12 cellular contexts compared by ENCODE assay signal in genomic region chr2:64329848-64330247, GRCh38.
DNase-seq lines count a peak whose midpoint lies in the region; ATAC-seq and TF ChIP-seq lines count a peak whose summit lies in the region.
"Had no signal": no experiment of that assay in that cellular context is flagged by ENCODE, and none has a peak within 500 bp of the region (broad histone marks: within the 10 kb centered on the region; RNA-seq: fewer than 3 reads in every experiment).

No MANE protein-coding gene starts in this region.

- TF ChIP-seq POLR2A in heart left ventricle (IDR thresholded peaks at IDR 0.05) (no peak), GM18505 (IDR thresholded peaks at IDR 0.05; ENCODE audit: borderline replicate concordance, extremely low read depth, insufficient read depth, insufficient read length) (no peak)

- H3K27ac ChIP-seq in angular gyrus (ENCODE audit: low read depth, low read length) (peak overlapping the region; percentile 54), heart left ventricle (peak overlapping the region; percentile 26 to 90 (median 77)), rectal smooth muscle tissue (ENCODE audit: low read depth, low read length) (peak overlapping the region; percentile 68)
- H3K27ac ChIP-seq: C4-2B had no signal

- H3K27me3 ChIP-seq in heart left ventricle (no peaks in the 10 kb centered on the region), rectal smooth muscle tissue (ENCODE audit: control insufficient read depth, insufficient read depth, low read length) (no peaks in the 10 kb centered on the region)

- 18 to 49% (median 31%) methylated on average over 2 of the region's 2 CpGs for WGBS in heart left ventricle, 4 donors

- H3K9me3 ChIP-seq in heart left ventricle = no peaks in the 10 kb centered on the region

- H3K4me1 ChIP-seq in heart left ventricle = peaks cover 3 to 52% (median 37%) of the 10 kb centered on the region in 12 donors
- peaks cover 13% of the 10 kb centered on the region for H3K4me1 ChIP-seq in rectal smooth muscle tissue (ENCODE audit: control insufficient read depth, insufficient read depth, low read length)

- no peak overlapping the region for H3K4me3 ChIP-seq in heart left ventricle
- H3K4me3 ChIP-seq in rectal smooth muscle tissue (ENCODE audit: low read length) = no peak overlapping the region

- peak in 2 of 12 donors; percentile 7 to 8 for TF ChIP-seq CTCF in heart left ventricle (IDR thresholded peaks at IDR 0.05)

- H3K36me3 ChIP-seq in heart left ventricle = no peaks in the 10 kb centered on the region
- H3K36me3 ChIP-seq in rectal smooth muscle tissue (ENCODE audit: control insufficient read depth, insufficient read depth, low read length) = no peaks in the 10 kb centered on the region

- intact Hi-C loops in heart left ventricle (cut with DNase I) = loop anchor here (1.0 to 10.0 kb wide), 21 partner anchors 58 to 547 kb away; partner anchors contain the start of genes PELI1 (in 2 of the 10), AFTPH (in 1 of the 10) and LGALSL (in 1 of the 10)

- DNase-seq in COLO829 (ENCODE audit: low spot score) = peak; percentile 14
- peak in 4 of 5 donors; percentile 47 to 55 (median 50) for DNase-seq in heart left ventricle
- no peak for DNase-seq in MV-4-11 (lab: John Stamatoyannopoulos, UW)
- DNase-seq: activated B cell treated with CpG ODN at 0.5 μM for 24 hours; activated naive CD8-positive, alpha-beta T cell treated with anti-CD3 and anti-CD28 coated beads, Interleukin-2, amount 10 ng/mL, durations not matched to agents 7 days and 5 days; natural killer cell had no signal

- H3K9ac ChIP-seq in rectal smooth muscle tissue (ENCODE audit: low read length) = no peak overlapping the region

- ATAC-seq in heart left ventricle (peak; percentile 29 to 76 (median 74)), GM18505 (IDR thresholded peaks at IDR 0.05; ENCODE audit: unreplicated experiment) (no peak), HG03135 (IDR thresholded peaks at IDR 0.05; ENCODE audit: unreplicated experiment) (no peak), GM19463 (IDR thresholded peaks at IDR 0.05; ENCODE audit: unreplicated experiment) (no peak)
- ATAC-seq: natural killer cell had no signal

Comparison
In these comparisons a context has a peak if more than half of its experiments do, and no peak if none do; other contexts are left out.
1. ATAC-seq: peak in heart left ventricle (4 of 4); none in GM18505 (single experiment), HG03135 (single experiment) and GM19463 (single experiment).
2. Peak in every context shown above with its lines, with median percentiles within 50 percentile points of each other: H3K27ac ChIP-seq.